9 cellular contexts compared by ENCODE assay signal in genomic region chr11:2837096-2837601, GRCh38. TPM values are rescaled to one million over a fixed set of nuclear protein-coding genes. Genes with fewer than 3 reads are reported as not detected.
DNase-seq lines count a peak whose midpoint lies in the region; ATAC-seq lines count a peak whose summit lies in the region.
"Had no signal": no experiment of that assay in that cellular context is flagged by ENCODE, and none has a peak within 500 bp of the region (broad histone marks: within the 10 kb centered on the region; RNA-seq: fewer than 3 reads in every experiment).

No MANE protein-coding gene starts in this region.

- H3K23ac ChIP-seq in mesenchymal stem cell (ENCODE audit: low read length in 2 of 2) = no peak overlapping the region

- peaks cover 0 to 34% of the 10 kb centered on the region in 2 experiments for H3K27me3 ChIP-seq in mesenchymal stem cell (ENCODE audit: control insufficient read depth in 1 of 2, insufficient read depth in 1 of 2, low read length in 2 of 2)

- no peaks in the 10 kb centered on the region for H3K36me3 ChIP-seq in mesenchymal stem cell (ENCODE audit: control insufficient read depth in 1 of 2, insufficient read depth in 2 of 2, low read depth in 1 of 2, low read length in 2 of 2)

- peak overlapping the region in 1 of 2 experiments; percentile 60 for H3K4ac ChIP-seq in mesenchymal stem cell (ENCODE audit: low read depth in 1 of 2, low read length in 2 of 2)

- no peak overlapping the region for H3K4me3 ChIP-seq in mesenchymal stem cell (ENCODE audit: insufficient read depth in 1 of 2, low read depth in 1 of 2, low read length in 2 of 2)

- H2AK5ac ChIP-seq in mesenchymal stem cell (ENCODE audit: low read length, severe bottlenecking) = no peak overlapping the region

- no peak overlapping the region for H3K4me2 ChIP-seq in mesenchymal stem cell (ENCODE audit: low read length, poor library complexity, severe bottlenecking)

- WGBS in mesenchymal stem cell = 47% methylated on average over 20 of the region's 20 CpGs

- peak overlapping the region in 1 of 2 experiments; percentile 65 for H2BK12ac ChIP-seq in mesenchymal stem cell (ENCODE audit: low read length in 2 of 2)

- no peak overlapping the region for H2BK5ac ChIP-seq in mesenchymal stem cell (ENCODE audit: low read depth, low read length, poor library complexity, severe bottlenecking)

- no peak overlapping the region for H3K27ac ChIP-seq in mesenchymal stem cell (ENCODE audit: low read length, poor library complexity, severe bottlenecking)

- H3K18ac ChIP-seq in mesenchymal stem cell (ENCODE audit: low read depth in 1 of 2, low read length in 2 of 2) = peak overlapping the region; percentile 25 to 95

- no peaks in the 10 kb centered on the region for H3K9me3 ChIP-seq in mesenchymal stem cell (ENCODE audit: control insufficient read depth, low read length)

- peak overlapping the region; percentile 74 for H4K8ac ChIP-seq in mesenchymal stem cell (ENCODE audit: low read length)

- DNase-seq in AG08395 (ENCODE audit: low spot score) (peak; percentile 93), M059J (ENCODE audit: low read depth) (peak; percentile 50), ecto neural progenitor cell (ENCODE audit: low spot score) (peak; percentile 87), mesenchymal stem cell (peak; percentile 81), HK-2 (ENCODE audit: unreplicated experiment) (no peak), superior temporal gyrus (ENCODE audit: extremely low spot score) (no peak)
- no peak for DNase-seq in activated CD4-positive, alpha-beta T cell treated with anti-CD3 and anti-CD28 coated beads for 4 hours
- DNase-seq: RPMI8226 had no signal

- H3K14ac ChIP-seq in mesenchymal stem cell (ENCODE audit: low read length in 2 of 2) = no peak overlapping the region

- H2BK120ac ChIP-seq in mesenchymal stem cell (ENCODE audit: low read depth, low read length) = no peak overlapping the region

- H2BK15ac ChIP-seq in mesenchymal stem cell (ENCODE audit: low read depth, poor library complexity, severe bottlenecking) = peak overlapping the region; percentile 31

- ATAC-seq in HG02870 (IDR thresholded peaks at IDR 0.05; ENCODE audit: unreplicated experiment) = no peak

- H3K9ac ChIP-seq in mesenchymal stem cell (ENCODE audit: low read length) = no peak overlapping the region

- H4K91ac ChIP-seq in mesenchymal stem cell (ENCODE audit: low read length) = peak overlapping the region; percentile 60

- no peaks in the 10 kb centered on the region for H3K79me1 ChIP-seq in mesenchymal stem cell (replicated peaks; ENCODE audit: low read length, poor library complexity, severe bottlenecking)

- peaks cover 33% of the 10 kb centered on the region for H3K4me1 ChIP-seq in mesenchymal stem cell (ENCODE audit: control insufficient read depth, insufficient read depth, low read depth, low read length)

- H2AFZ ChIP-seq in mesenchymal stem cell (ENCODE audit: low read depth, low read length) = peak overlapping the region; percentile 16

RNA-seq across cellular contexts. Expression of gene CDKN1C, which starts 48.4 kb away (rescaled TPM):
- 4.4 and 6.2 TPM in 2 replicates for total RNA-seq in M059J (2014; rRNA removed; shearing (Covaris generic))
- 29.4 TPM for polyA plus RNA-seq in mesenchymal stem cell (2013, experiment 1 of 2)
- 31.0 TPM for polyA plus RNA-seq in mesenchymal stem cell (2013, experiment 2 of 2)

Comparison
In these comparisons a context has a peak if more than half of its experiments do, and no peak if none do; other contexts are left out.
1. DNase-seq: peak in AG08395 (single experiment), M059J (single experiment), ecto neural progenitor cell (single experiment) and mesenchymal stem cell (single experiment); none in HK-2 (single experiment), activated CD4-positive, alpha-beta T cell treated with anti-CD3 and anti-CD28 coated beads for 4 hours (0 of 2) and superior temporal gyrus (single experiment).